In genomic region chr13:26881154-26881553, GRCh38 we compare ENCODE assay signal across 13 cellular contexts.
A peak's percentile ranks its signal among the peaks of the same experiment; 100 is the strongest.
DNase-seq lines count a peak whose midpoint lies in the region; ATAC-seq and TF ChIP-seq lines count a peak whose summit lies in the region.
"Had no signal": no experiment of that assay in that cellular context is flagged by ENCODE, and none has a peak within 500 bp of the region (broad histone marks: within the 10 kb centered on the region; RNA-seq: fewer than 3 reads in every experiment).

No MANE protein-coding gene starts in this region.

- CTCF ChIA-PET in RWPE1 (lab: Yijun Ruan, JAX) (interaction anchor here (1.1 kb wide), 1 partner anchor 8 kb away, joined by 5 read pairs; no protein-coding TSS in a partner anchor), Caco-2 (lab: Charles Lee) (no interaction called here)

- TF ChIP-seq CTCF in RWPE1 (conservative IDR thresholded peaks at IDR 0.05; ENCODE audit: low read depth) (no peak), epithelial cell of proximal tubule (conservative IDR thresholded peaks at IDR 0.05; ENCODE audit: low read depth, low read length) (no peak), Caco-2 (IDR thresholded peaks at IDR 0.05; ENCODE audit: insufficient read depth in 1 of 2, low read depth in 1 of 2, low read length in 1 of 2, severe bottlenecking in 1 of 2, unreplicated experiment in 1 of 2) (no peak)

- H3K4me3 ChIP-seq in epithelial cell of proximal tubule (ENCODE audit: low read depth, low read length) (peak overlapping the region; percentile 33), Caco-2 (ENCODE audit: low read depth, low read length) (no peak overlapping the region)

- H3K27ac ChIP-seq in RWPE1: no peak overlapping the region

- H3K27ac Mint-ChIP-seq in Caco-2 (ENCODE audit: unreplicated experiment): no peak overlapping the region
- H3K27ac Mint-ChIP-seq: activated naive CD8-positive, alpha-beta T cell; mesothelial cell of epicardium had no signal

- H3K36me3 Mint-ChIP-seq in Caco-2 (ENCODE audit: insufficient read depth, unreplicated experiment): no peaks in the 10 kb centered on the region
- H3K36me3 Mint-ChIP-seq: mesothelial cell of epicardium had no signal

- H3K4me1 ChIP-seq in Caco-2: no peaks in the 10 kb centered on the region

- H3K27me3 Mint-ChIP-seq in Caco-2 (ENCODE audit: insufficient read depth, unreplicated experiment): peaks cover 27% of the 10 kb centered on the region

- H3K4me3 Mint-ChIP-seq in Caco-2 (ENCODE audit: unreplicated experiment): no peak overlapping the region
- H3K4me3 Mint-ChIP-seq: activated naive CD8-positive, alpha-beta T cell; mesothelial cell of epicardium had no signal

- no peaks in the 10 kb centered on the region for H3K4me1 Mint-ChIP-seq in Caco-2 (ENCODE audit: low read depth, unreplicated experiment)

- no TSS peak for BruUV-seq in Caco-2 (replicated peaks; lab: Mats Ljungman, UMichigan)

- DNase-seq in NCI-H1092 treated with DMSO at 0.1 percent for 48 hours (lab: John Stamatoyannopoulos, UW): peak; percentile 15
- no peak for DNase-seq in NCI-H1092 (lab: John Stamatoyannopoulos, UW)
- DNase-seq in RWPE1 (ENCODE audit: low spot score): peak; percentile 12
- DNase-seq in epithelial cell of proximal tubule (ENCODE audit: low read depth): peak; percentile 30
- DNase-seq in renal cortical epithelial cell (ENCODE audit: low read depth): peak; percentile 52
- DNase-seq in Caco-2: no peak
- no peak for DNase-seq in retina
- DNase-seq: 8988T; effector CD4-positive, alpha-beta T cell; NCI-H1436 treated with DMSO at 0.1 percent for 48 hours had no signal

- no peak for ATAC-seq in GM18868 (IDR thresholded peaks at IDR 0.05; ENCODE audit: unreplicated experiment)

- no peaks in the 10 kb centered on the region; the same call in 1 of the 2 replicates for H3K27me3 ChIP-seq in Caco-2 (replicated peaks; ENCODE audit: control insufficient read depth, insufficient read depth, low read length)

- H3K36me3 ChIP-seq in Caco-2 (ENCODE audit: control insufficient read depth, insufficient read depth, low read length): no peaks in the 10 kb centered on the region

- intact Hi-C loops in Caco-2 (cut with micrococcal nuclease; ENCODE audit: unreplicated experiment): no loop called here

- H3K9me3 ChIP-seq in Caco-2: peaks cover 10% of the 10 kb centered on the region

- H3K9me3 Mint-ChIP-seq in Caco-2 (ENCODE audit: unreplicated experiment): peaks cover 29% of the 10 kb centered on the region

- POLR2A ChIA-PET in RWPE1 (lab: Yijun Ruan, JAX; ENCODE audit: low non-redundant PET): no interaction called here
- POLR2A ChIA-PET in Caco-2 (lab: Charles Lee): no interaction called here

Comparison
In these comparisons a context has a peak if more than half of its experiments do, and no peak if none do; other contexts are left out.
1. DNase-seq: peak in NCI-H1092 treated with DMSO at 0.1 percent for 48 hours (single experiment), RWPE1 (single experiment), epithelial cell of proximal tubule (single experiment) and renal cortical epithelial cell (single experiment); none in NCI-H1092 (single experiment), Caco-2 (0 of 2) and retina (single experiment).